In genomic region chr1:210558302-210558701, GRCh38 we compare ENCODE assay signal across 14 cellular contexts.
DNase-seq lines count a peak whose midpoint lies in the region; ATAC-seq and TF ChIP-seq lines count a peak whose summit lies in the region.
"Had no signal": no experiment of that assay in that cellular context is flagged by ENCODE, and none has a peak within 500 bp of the region (broad histone marks: within the 10 kb centered on the region; RNA-seq: fewer than 3 reads in every experiment).

No MANE protein-coding gene starts in this region.

- H3K27me3 Mint-ChIP-seq in activated T-cell treated with anti-CD3 and anti-CD28 coated beads, Interleukin-2, amount 50 U/mL, for 72 hours (ENCODE audit: low read depth), result peaks cover 10% of the 10 kb centered on the region
- H3K27me3 Mint-ChIP-seq: effector memory CD8-positive, alpha-beta T cell had no signal

- intact Hi-C loops in dorsolateral prefrontal cortex (cut with DNase I), result no loop called here

- no peaks in the 10 kb centered on the region for H3K9me3 Mint-ChIP-seq in activated T-cell treated with anti-CD3 and anti-CD28 coated beads, Interleukin-2, amount 50 U/mL, for 72 hours
- H3K9me3 Mint-ChIP-seq: effector memory CD8-positive, alpha-beta T cell; stimulated activated effector memory CD8-positive, alpha-beta T cell treated with anti-CD3 and anti-CD28 coated beads, Interleukin-12 subunit alpha, Interleukin-12 subunit beta, amount 100 ng/mL, for 72 hours had no signal

- H3K4me1 Mint-ChIP-seq in activated T-cell treated with anti-CD3 and anti-CD28 coated beads, Interleukin-2, amount 50 U/mL, for 72 hours (ENCODE audit: low read depth), result no peaks in the 10 kb centered on the region
- H3K4me1 Mint-ChIP-seq: activated naive CD8-positive, alpha-beta T cell treated with anti-CD3 and anti-CD28 coated beads, Interleukin-2, amount 10 ng/mL, durations not matched to agents 7 days and 5 days; stimulated activated effector memory CD8-positive, alpha-beta T cell treated with anti-CD3 and anti-CD28 coated beads, Interleukin-12 subunit alpha, Interleukin-12 subunit beta, amount 100 ng/mL, for 72 hours had no signal

- no peak overlapping the region for H3K4me3 ChIP-seq in dorsolateral prefrontal cortex
- H3K4me3 ChIP-seq: BLaER1 had no signal

- DNase-seq in DMS153 (lab: John Stamatoyannopoulos, UW) (peak; percentile 50), M059J (ENCODE audit: low read depth) (peak; percentile 30), UCSD-AML1 (lab: John Stamatoyannopoulos, UW; ENCODE audit: unreplicated experiment) (peak; percentile 16), kidney glomerular epithelial cell (lab: John Stamatoyannopoulos, UW) (peak; percentile 17), dorsolateral prefrontal cortex (no peak), amniotic stem cell (lab: John Stamatoyannopoulos, UW) (no peak)
- DNase-seq in activated T-cell treated with anti-CD3 and anti-CD28 coated beads, Interleukin-2, amount 50 U/mL, for 72 hours, result no peak
- DNase-seq: activated naive CD8-positive, alpha-beta T cell treated with anti-CD3 and anti-CD28 coated beads, Interleukin-2, amount 10 ng/mL, durations not matched to agents 7 days and 5 days; effector memory CD8-positive, alpha-beta T cell; H7 had no signal

- H3K27ac Mint-ChIP-seq in activated T-cell treated with anti-CD3 and anti-CD28 coated beads, Interleukin-2, amount 50 U/mL, for 72 hours, result no peak overlapping the region
- H3K27ac Mint-ChIP-seq: activated naive CD8-positive, alpha-beta T cell treated with anti-CD3 and anti-CD28 coated beads, Interleukin-2, amount 10 ng/mL, durations not matched to agents 7 days and 5 days; effector memory CD8-positive, alpha-beta T cell; stimulated activated effector memory CD8-positive, alpha-beta T cell treated with anti-CD3 and anti-CD28 coated beads, Interleukin-12 subunit alpha, Interleukin-12 subunit beta, amount 100 ng/mL, for 72 hours had no signal

- no peaks in the 10 kb centered on the region for H3K27me3 ChIP-seq in dorsolateral prefrontal cortex
- H3K27me3 ChIP-seq: BLaER1, neutrophil had no signal

- ATAC-seq in activated T-cell treated with anti-CD3 and anti-CD28 coated beads, Interleukin-2, amount 50 U/mL, for 72 hours (replicated peaks in 1 of 2), result no peak
- no peak for ATAC-seq in HG02981 (IDR thresholded peaks at IDR 0.05; ENCODE audit: unreplicated experiment)
- ATAC-seq: effector memory CD8-positive, alpha-beta T cell; stimulated activated effector memory CD8-positive, alpha-beta T cell treated with anti-CD3 and anti-CD28 coated beads, Interleukin-12 subunit alpha, Interleukin-12 subunit beta, amount 100 ng/mL, for 72 hours had no signal

- TF ChIP-seq CTCF in dorsolateral prefrontal cortex (IDR thresholded peaks at IDR 0.05 in 54 of 56, conservative IDR thresholded peaks at IDR 0.05 in 2 of 56; ENCODE audit: low read depth in 1 of 56, partially characterized antibody in 56 of 56), result no peak

- no peak overlapping the region for H3K27ac ChIP-seq in dorsolateral prefrontal cortex
- H3K27ac ChIP-seq: BLaER1, neutrophil had no signal

- H3K36me3 Mint-ChIP-seq in activated T-cell treated with anti-CD3 and anti-CD28 coated beads, Interleukin-2, amount 50 U/mL, for 72 hours (ENCODE audit: insufficient read depth in 2 of 2), result no peaks in the 10 kb centered on the region
- H3K36me3 Mint-ChIP-seq: activated naive CD8-positive, alpha-beta T cell treated with anti-CD3 and anti-CD28 coated beads, Interleukin-2, amount 10 ng/mL, durations not matched to agents 7 days and 5 days; stimulated activated effector memory CD8-positive, alpha-beta T cell treated with anti-CD3 and anti-CD28 coated beads, Interleukin-12 subunit alpha, Interleukin-12 subunit beta, amount 100 ng/mL, for 72 hours had no signal

- H3K4me3 Mint-ChIP-seq in activated T-cell treated with anti-CD3 and anti-CD28 coated beads, Interleukin-2, amount 50 U/mL, for 72 hours, result no peak overlapping the region
- H3K4me3 Mint-ChIP-seq: activated naive CD8-positive, alpha-beta T cell treated with anti-CD3 and anti-CD28 coated beads, Interleukin-2, amount 10 ng/mL, durations not matched to agents 7 days and 5 days; effector memory CD8-positive, alpha-beta T cell; stimulated activated effector memory CD8-positive, alpha-beta T cell treated with anti-CD3 and anti-CD28 coated beads, Interleukin-12 subunit alpha, Interleukin-12 subunit beta, amount 100 ng/mL, for 72 hours had no signal

Comparison
In these comparisons a context has a peak if more than half of its experiments do, and no peak if none do; other contexts are left out.
1. DNase-seq: peak in DMS153 (single experiment), M059J (single experiment), UCSD-AML1 (single experiment) and kidney glomerular epithelial cell (single experiment); none in dorsolateral prefrontal cortex (0 of 10), activated T-cell treated with anti-CD3 and anti-CD28 coated beads, Interleukin-2, amount 50 U/mL, for 72 hours (0 of 2) and amniotic stem cell (single experiment).